ENCODE assay signal across 1 cellular context in the genomic region with DNA sequence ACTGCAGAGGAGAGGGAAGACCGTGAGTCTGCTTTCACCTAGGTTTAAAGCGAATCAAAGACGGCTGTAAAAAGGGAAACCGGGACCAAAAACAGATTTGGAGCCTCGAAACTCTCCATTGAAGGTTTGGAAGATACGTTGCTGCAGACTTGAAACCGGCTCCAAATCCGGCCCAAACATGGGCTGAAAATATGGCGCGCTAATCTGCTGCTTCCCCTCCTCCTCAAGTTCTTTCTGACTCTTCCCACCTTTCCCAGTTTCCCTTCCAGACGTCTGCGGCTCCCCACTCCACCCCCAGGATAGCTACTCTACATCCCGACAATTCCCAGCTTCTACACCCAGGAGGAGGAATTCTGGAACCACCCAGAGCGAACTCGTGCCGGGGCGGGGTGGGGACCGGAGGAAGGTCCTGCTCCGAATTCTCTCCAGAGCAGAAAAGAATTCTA.
TF ChIP-seq lines count a peak whose summit lies in the region.

No MANE protein-coding gene starts in this region.

TF ChIP-seq in GM12878, 131 proteins besides CTCF, POLR2A, EP300 and RAD21 (continued from another document):
- TF ChIP-seq, protein P1, sequence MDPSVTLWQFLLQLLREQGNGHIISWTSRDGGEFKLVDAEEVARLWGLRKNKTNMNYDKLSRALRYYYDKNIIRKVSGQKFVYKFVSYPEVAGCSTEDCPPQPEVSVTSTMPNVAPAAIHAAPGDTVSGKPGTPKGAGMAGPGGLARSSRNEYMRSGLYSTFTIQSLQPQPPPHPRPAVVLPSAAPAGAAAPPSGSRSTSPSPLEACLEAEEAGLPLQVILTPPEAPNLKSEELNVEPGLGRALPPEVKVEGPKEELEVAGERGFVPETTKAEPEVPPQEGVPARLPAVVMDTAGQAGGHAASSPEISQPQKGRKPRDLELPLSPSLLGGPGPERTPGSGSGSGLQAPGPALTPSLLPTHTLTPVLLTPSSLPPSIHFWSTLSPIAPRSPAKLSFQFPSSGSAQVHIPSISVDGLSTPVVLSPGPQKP (IDR thresholded peaks at IDR 0.05; ENCODE audit: low read depth, low read length): no peak
- TF ChIP-seq IKZF2 (IDR thresholded peaks at IDR 0.05): peak; percentile 32 to 40; a peak in 2 of 4 replicates
- TF ChIP-seq LARP7 (IDR thresholded peaks at IDR 0.05): no peak
- no peak for TF ChIP-seq ZSCAN29 (IDR thresholded peaks at IDR 0.05)
- TF ChIP-seq ZZZ3 (IDR thresholded peaks at IDR 0.05; ENCODE audit: control insufficient read depth, insufficient read length, low read depth): no peak
- 0 out of 2 replicates have a peak, but pooled peaks have one; percentile 91 for TF ChIP-seq EZH2 (IDR thresholded peaks at IDR 0.05; ENCODE audit: borderline replicate concordance, control insufficient read depth, low read depth, low read length)
- TF ChIP-seq, protein P2, sequence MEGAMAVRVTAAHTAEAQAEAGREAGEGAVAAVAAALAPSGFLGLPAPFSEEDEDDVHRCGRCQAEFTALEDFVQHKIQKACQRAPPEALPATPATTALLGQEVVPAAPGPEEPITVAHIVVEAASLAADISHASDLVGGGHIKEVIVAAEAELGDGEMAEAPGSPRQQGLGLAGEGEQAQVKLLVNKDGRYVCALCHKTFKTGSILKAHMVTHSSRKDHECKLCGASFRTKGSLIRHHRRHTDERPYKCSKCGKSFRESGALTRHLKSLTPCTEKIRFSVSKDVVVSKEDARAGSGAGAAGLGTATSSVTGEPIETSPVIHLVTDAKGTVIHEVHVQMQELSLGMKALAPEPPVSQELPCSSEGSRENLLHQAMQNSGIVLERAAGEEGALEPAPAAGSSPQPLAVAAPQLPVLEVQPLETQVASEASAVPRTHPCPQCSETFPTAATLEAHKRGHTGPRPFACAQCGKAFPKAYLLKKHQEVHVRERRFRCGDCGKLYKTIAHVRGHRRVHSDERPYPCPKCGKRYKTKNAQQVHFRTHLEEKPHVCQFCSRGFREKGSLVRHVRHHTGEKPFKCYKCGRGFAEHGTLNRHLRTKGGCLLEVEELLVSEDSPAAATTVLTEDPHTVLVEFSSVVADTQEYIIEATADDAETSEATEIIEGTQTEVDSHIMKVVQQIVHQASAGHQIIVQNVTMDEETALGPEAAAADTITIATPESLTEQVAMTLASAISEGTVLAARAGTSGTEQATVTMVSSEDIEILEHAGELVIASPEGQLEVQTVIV (IDR thresholded peaks at IDR 0.05; ENCODE audit: borderline replicate concordance, partially characterized antibody): no peak
- no peak for TF ChIP-seq MEF2B (IDR thresholded peaks at IDR 0.05; ENCODE audit: partially characterized antibody, poor library complexity, severe bottlenecking)
- TF ChIP-seq, protein P3, sequence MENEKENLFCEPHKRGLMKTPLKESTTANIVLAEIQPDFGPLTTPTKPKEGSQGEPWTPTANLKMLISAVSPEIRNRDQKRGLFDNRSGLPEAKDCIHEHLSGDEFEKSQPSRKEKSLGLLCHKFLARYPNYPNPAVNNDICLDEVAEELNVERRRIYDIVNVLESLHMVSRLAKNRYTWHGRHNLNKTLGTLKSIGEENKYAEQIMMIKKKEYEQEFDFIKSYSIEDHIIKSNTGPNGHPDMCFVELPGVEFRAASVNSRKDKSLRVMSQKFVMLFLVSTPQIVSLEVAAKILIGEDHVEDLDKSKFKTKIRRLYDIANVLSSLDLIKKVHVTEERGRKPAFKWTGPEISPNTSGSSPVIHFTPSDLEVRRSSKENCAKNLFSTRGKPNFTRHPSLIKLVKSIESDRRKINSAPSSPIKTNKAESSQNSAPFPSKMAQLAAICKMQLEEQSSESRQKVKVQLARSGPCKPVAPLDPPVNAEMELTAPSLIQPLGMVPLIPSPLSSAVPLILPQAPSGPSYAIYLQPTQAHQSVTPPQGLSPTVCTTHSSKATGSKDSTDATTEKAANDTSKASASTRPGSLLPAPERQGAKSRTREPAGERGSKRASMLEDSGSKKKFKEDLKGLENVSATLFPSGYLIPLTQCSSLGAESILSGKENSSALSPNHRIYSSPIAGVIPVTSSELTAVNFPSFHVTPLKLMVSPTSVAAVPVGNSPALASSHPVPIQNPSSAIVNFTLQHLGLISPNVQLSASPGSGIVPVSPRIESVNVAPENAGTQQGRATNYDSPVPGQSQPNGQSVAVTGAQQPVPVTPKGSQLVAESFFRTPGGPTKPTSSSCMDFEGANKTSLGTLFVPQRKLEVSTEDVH (IDR thresholded peaks at IDR 0.05; ENCODE audit: low read depth, partially characterized antibody): no peak
- TF ChIP-seq BHLHE40 (IDR thresholded peaks at IDR 0.05; ENCODE audit: borderline replicate concordance in 1 of 2, low read depth in 2 of 2, low read length in 1 of 2): peak in 1 of 2 experiments; percentile 37; a peak in 1 of 4 replicates
- no peak for TF ChIP-seq RAD51 (IDR thresholded peaks at IDR 0.05)
- TF ChIP-seq, protein P4, sequence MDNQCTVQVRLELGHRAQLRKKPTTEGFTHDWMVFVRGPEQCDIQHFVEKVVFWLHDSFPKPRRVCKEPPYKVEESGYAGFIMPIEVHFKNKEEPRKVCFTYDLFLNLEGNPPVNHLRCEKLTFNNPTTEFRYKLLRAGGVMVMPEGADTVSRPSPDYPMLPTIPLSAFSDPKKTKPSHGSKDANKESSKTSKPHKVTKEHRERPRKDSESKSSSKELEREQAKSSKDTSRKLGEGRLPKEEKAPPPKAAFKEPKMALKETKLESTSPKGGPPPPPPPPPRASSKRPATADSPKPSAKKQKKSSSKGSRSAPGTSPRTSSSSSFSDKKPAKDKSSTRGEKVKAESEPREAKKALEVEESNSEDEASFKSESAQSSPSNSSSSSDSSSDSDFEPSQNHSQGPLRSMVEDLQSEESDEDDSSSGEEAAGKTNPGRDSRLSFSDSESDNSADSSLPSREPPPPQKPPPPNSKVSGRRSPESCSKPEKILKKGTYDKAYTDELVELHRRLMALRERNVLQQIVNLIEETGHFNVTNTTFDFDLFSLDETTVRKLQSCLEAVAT (IDR thresholded peaks at IDR 0.05): peak; percentile 30; the same call in 1 of the 2 replicates
